Comparison of ENCODE assay signal across 30 cellular contexts in the genomic region with DNA sequence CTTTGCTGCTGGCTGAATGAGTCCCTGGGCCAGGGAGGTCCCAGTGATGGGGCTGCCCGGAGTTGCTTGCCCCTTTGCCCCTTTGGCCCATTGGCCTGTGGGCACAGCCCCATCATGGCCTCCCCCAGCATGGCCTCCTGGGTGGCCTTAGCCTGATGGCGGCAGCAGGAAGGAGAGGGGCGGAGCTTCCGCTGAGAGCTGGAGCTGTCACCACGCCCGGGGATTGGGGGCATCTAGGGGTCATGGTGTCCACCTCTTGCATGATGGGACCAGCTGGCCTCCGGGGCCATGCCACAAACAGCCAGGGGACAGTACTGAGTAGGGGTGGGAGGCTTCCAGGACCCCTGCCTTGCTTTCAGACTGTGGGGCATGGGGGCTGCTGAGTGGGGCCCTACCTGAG. TPM values are rescaled to one million over a fixed set of nuclear protein-coding genes. Genes with fewer than 3 reads are reported as not detected.
DNase-seq lines count a peak whose midpoint lies in the region; ATAC-seq, FAIRE-seq and TF ChIP-seq lines count a peak whose summit lies in the region.
"Had no signal": no experiment of that assay in that cellular context is flagged by ENCODE, and none has a peak within 500 bp of the region (broad histone marks: within the 10 kb centered on the region; RNA-seq: fewer than 3 reads in every experiment).

No MANE protein-coding gene starts in this region.

- in situ Hi-C loops in K562 (cut with MboI): no loop called here

- H3K4me1 Mint-ChIP-seq in progenitor cell of endocrine pancreas (ENCODE audit: low read depth): peaks cover 2% of the 10 kb centered on the region
- H3K4me1 Mint-ChIP-seq: GM23338 had no signal

- TF ChIP-seq EP300 in K562 (IDR thresholded peaks at IDR 0.05; ENCODE audit: low read length): no peak

- H3K27me3 Mint-ChIP-seq in progenitor cell of endocrine pancreas: peaks cover 3% of the 10 kb centered on the region
- H3K27me3 Mint-ChIP-seq: CD4-positive, alpha-beta memory T cell had no signal

- no peaks in the 10 kb centered on the region for H3K9me3 ChIP-seq in BLaER1
- H3K9me3 ChIP-seq in HCT116 (ENCODE audit: control insufficient read depth in 1 of 2, insufficient read depth in 1 of 2, low read depth in 1 of 2, low read length in 2 of 2): no peaks in the 10 kb centered on the region
- H3K9me3 ChIP-seq in K562 (replicated peaks; ENCODE audit: control insufficient read depth, insufficient read depth, low read depth, low read length): no peaks in the 10 kb centered on the region; the same call in 1 of the 2 replicates
- no peaks in the 10 kb centered on the region for H3K9me3 ChIP-seq in psoas muscle

- FAIRE-seq in K562 (lab: Jason Lieb, UNC): no peak
- FAIRE-seq: A204.1, GM12878, HepG2 had no signal

- H4K20me1 ChIP-seq in BLaER1: peaks cover 37% of the 10 kb centered on the region
- no peaks in the 10 kb centered on the region for H4K20me1 ChIP-seq in HCT116 (ENCODE audit: insufficient read depth)
- 0 out of 2 replicates have a peak, but pooled peaks cover 5% of the 10 kb centered on the region for H4K20me1 ChIP-seq in K562 (replicated peaks; ENCODE audit: control insufficient read depth, insufficient read depth, low read length)

- POLR2A ChIA-PET in HCT116 (lab: Charles Lee): no interaction called here
- POLR2A ChIA-PET in K562 (lab: Yijun Ruan, JAX): interaction anchor here (0.7 to 1.6 kb wide), 2 partner anchors 16 to 309 kb away, joined by 3 to 4 read pairs; no protein-coding TSS in a partner anchor

- H3K27ac ChIP-seq in BLaER1: no peak overlapping the region
- peak overlapping the region; percentile 18; the same call in 1 of the 2 replicates for H3K27ac ChIP-seq in HCT116 (ENCODE audit: low read depth, low read length)
- H3K27ac ChIP-seq in K562 (ENCODE audit: extremely low read depth, low read depth, low read length): no peak overlapping the region
- peak overlapping the region; percentile 41 for H3K27ac ChIP-seq in psoas muscle

- no peak overlapping the region for H3K27ac Mint-ChIP-seq in progenitor cell of endocrine pancreas
- H3K27ac Mint-ChIP-seq: CD4-positive, alpha-beta memory T cell; GM23338 had no signal

- H3K9ac ChIP-seq in BLaER1 (no peak overlapping the region), HCT116 (ENCODE audit: low read length) (no peak overlapping the region), K562 (ENCODE audit: insufficient read depth in 1 of 2, low read depth in 2 of 2, low read length in 2 of 2) (0 out of 4 replicates have a peak overlapping the region, but pooled peaks of 1 of the 2 experiments have one; percentile 15)

- no peak overlapping the region for H2AFZ ChIP-seq in HCT116 (ENCODE audit: low read depth, low read length, poor library complexity, severe bottlenecking)
- H2AFZ ChIP-seq in K562 (ENCODE audit: low read depth, low read length): peak overlapping the region; percentile 59
- H2AFZ ChIP-seq: GM23338 had no signal

- TF ChIP-seq POLR2A in HCT116 (IDR thresholded peaks at IDR 0.05; ENCODE audit: borderline replicate concordance, extremely low read depth, insufficient read depth, insufficient read length) (no peak), K562 (conservative IDR thresholded peaks at IDR 0.05) (no peak)

- ATAC-seq in HCT116 (peak; percentile 48), K562 (peak; percentile 64), psoas muscle (no peak)
- ATAC-seq: GM23338, PC-3 had no signal

- H3K4me3 ChIP-seq in BLaER1: no peak overlapping the region
- no peak overlapping the region for H3K4me3 ChIP-seq in HCT116 (replicated peaks in 1 of 2; ENCODE audit: low read depth in 1 of 2, low read length in 2 of 2)
- no peak overlapping the region for H3K4me3 ChIP-seq in K562
- H3K4me3 ChIP-seq in psoas muscle: no peak overlapping the region
- H3K4me3 ChIP-seq: GM12878, GM23338 had no signal

- H3K36me3 ChIP-seq in BLaER1 (no peaks in the 10 kb centered on the region), HCT116 (ENCODE audit: control insufficient read depth in 1 of 2, insufficient read depth in 2 of 2, low read length in 2 of 2) (no peaks in the 10 kb centered on the region), K562 (ENCODE audit: control insufficient read depth, insufficient read depth, low read length) (no peaks in the 10 kb centered on the region), psoas muscle (ENCODE audit: insufficient read depth in 1 of 2, low read depth in 1 of 2) (no peaks in the 10 kb centered on the region)

- no peak for TF ChIP-seq RAD21 in HCT116 (IDR thresholded peaks at IDR 0.05; ENCODE audit: low read depth)
- TF ChIP-seq RAD21 in K562 (CRISPR knock-in tag; conservative IDR thresholded peaks at IDR 0.05 in 1 of 2, IDR thresholded peaks at IDR 0.05 in 1 of 2): no peak

- no peaks in the 10 kb centered on the region for H3K9me2 ChIP-seq in HCT116 (ENCODE audit: insufficient read depth)

- H3K4me1 ChIP-seq in BLaER1: peaks cover 69% of the 10 kb centered on the region
- H3K4me1 ChIP-seq in HCT116 (ENCODE audit: control insufficient read depth in 1 of 2, insufficient read depth in 2 of 2, low read length in 2 of 2): peaks cover 0 to 13% of the 10 kb centered on the region in 2 experiments; a peak in 2 of 4 replicates
- peaks cover 7 to 63% of the 10 kb centered on the region in 2 experiments; a peak in 4 of 5 replicates for H3K4me1 ChIP-seq in K562 (replicated peaks in 1 of 2; ENCODE audit: control insufficient read depth in 2 of 2, insufficient read depth in 2 of 2, low read length in 2 of 2)
- H3K4me1 ChIP-seq in psoas muscle: peaks cover 21% of the 10 kb centered on the region

- RAD21 ChIA-PET in HCT116 (lab: Charles Lee; ENCODE audit: low non-redundant PET in 1 of 2, low total read pairs in 2 of 2, uncharacterized antibody in 2 of 2, unreplicated experiment in 2 of 2): no interaction called here

- CTCF ChIA-PET in HCT116 (lab: Charles Lee): no interaction called here
- CTCF ChIA-PET in K562 (lab: Yijun Ruan, JAX; ENCODE audit: low intra/inter-chr PET ratio): no interaction called here

- WGBS in K562 (ENCODE audit: insufficient coverage, low coverage, missing lambda C conversion rate): 27% methylated on average over 6 of the region's 7 CpGs
- 47 to 69% (median 63%) methylated on average over 7 of the region's 7 CpGs for WGBS in psoas muscle, 3 donors

- peak overlapping the region; percentile 13; the same call in 1 of the 2 replicates for H3K4me2 ChIP-seq in BLaER1
- no peak overlapping the region for H3K4me2 ChIP-seq in HCT116 (ENCODE audit: low read length)
- H3K4me2 ChIP-seq in K562 (ENCODE audit: insufficient read depth, low read length): no peak overlapping the region
- H3K4me2 ChIP-seq: GM23338 had no signal

- H3K9me1 ChIP-seq in K562 (ENCODE audit: control insufficient read depth, insufficient read depth, low read length): no peaks in the 10 kb centered on the region

- peaks cover 46% of the 10 kb centered on the region for H3K27me3 ChIP-seq in BLaER1
- H3K27me3 ChIP-seq in HCT116 (ENCODE audit: insufficient read depth, low read length): no peaks in the 10 kb centered on the region
- H3K27me3 ChIP-seq in K562 (ENCODE audit: control insufficient read depth in 2 of 2, insufficient read depth in 2 of 2, low read length in 2 of 2): peaks cover 0 to 5% of the 10 kb centered on the region in 2 experiments; a peak in 1 of 5 replicates
- H3K27me3 ChIP-seq in psoas muscle (ENCODE audit: insufficient read depth in 3 of 3, low read length in 2 of 3): no peaks in the 10 kb centered on the region

- H3K4me3 Mint-ChIP-seq in progenitor cell of endocrine pancreas (ENCODE audit: low read depth): no peak overlapping the region
- H3K4me3 Mint-ChIP-seq: CD4-positive, alpha-beta memory T cell; GM23338 had no signal

- TF ChIP-seq CTCF in HCT116 (IDR thresholded peaks at IDR 0.05 in 2 of 3, conservative IDR thresholded peaks at IDR 0.05 in 1 of 3; ENCODE audit: borderline replicate concordance in 1 of 3, insufficient read depth in 1 of 3, low read depth in 2 of 3, low read length in 2 of 3) (no peak), K562 (IDR thresholded peaks at IDR 0.05 in 2 of 3, conservative IDR thresholded peaks at IDR 0.05 in 1 of 3; ENCODE audit: insufficient read depth in 2 of 3, low read depth in 1 of 3, low read length in 3 of 3) (no peak), psoas muscle (IDR thresholded peaks at IDR 0.05) (no peak), progenitor cell of endocrine pancreas (IDR thresholded peaks at IDR 0.05; ENCODE audit: unreplicated experiment) (no peak)

- DNase-seq in HCT116 (ENCODE audit: low read depth, low spot score) (no peak), K562 (ENCODE audit: extremely low read depth in 1 of 4, low spot score in 3 of 4) (peak in 3 of 4 experiments; percentile 57 to 72 (median 68)), psoas muscle (no peak), MV-4-11 (lab: John Stamatoyannopoulos, UW) (no peak), progenitor cell of endocrine pancreas (ENCODE audit: low spot score, unreplicated experiment) (no peak), NOMO-1 treated with DMSO at 0.1 percent for 48 hours (lab: John Stamatoyannopoulos, UW; ENCODE audit: unreplicated experiment) (no peak)
- DNase-seq: C1 segment of cervical spinal cord; CD4-positive, alpha-beta memory T cell; COR-L47; EL; GDM1; HCEC 1CT; Kasumi-1; NCI-H1105; NCI-H1436 treated with DMSO at 0.1 percent for 48 hours; NCI-H187 treated with DMSO at 0.1 percent for 48 hours; NCI-H446; NCI-H524 treated with DMSO at 0.1 percent for 48 hours; NCI-H774; PC-3; Right ventricle myocardium superior had no signal

- no TSS peak for BruUV-seq in HCT116 (replicated peaks; lab: Mats Ljungman, UMichigan)
- BruUV-seq in K562 (replicated peaks; lab: Mats Ljungman, UMichigan): no TSS peak

- intact Hi-C loops in HCT116 (cut with micrococcal nuclease): no loop called here
- intact Hi-C loops in K562 (cut with micrococcal nuclease): no loop called here
- intact Hi-C loops in psoas muscle (cut with DNase I): no loop called here

- no peaks in the 10 kb centered on the region for H3K36me3 Mint-ChIP-seq in progenitor cell of endocrine pancreas (ENCODE audit: insufficient read depth)
- H3K36me3 Mint-ChIP-seq: CD4-positive, alpha-beta memory T cell had no signal

- H3K79me2 ChIP-seq in HCT116 (ENCODE audit: insufficient read depth, low read length): no peaks in the 10 kb centered on the region
- H3K79me2 ChIP-seq in K562 (ENCODE audit: control insufficient read depth, insufficient read depth, low read length): no peaks in the 10 kb centered on the region

- H3K9me3 Mint-ChIP-seq in progenitor cell of endocrine pancreas (ENCODE audit: low read depth): no peaks in the 10 kb centered on the region
- H3K9me3 Mint-ChIP-seq: GM23338 had no signal

RNA-seq across cellular contexts. Expression of a gene that starts 31.5 kb away (rescaled TPM):
- not detected for total RNA-seq in HCT116 (2021; ENCODE audit: unreplicated experiment)
- not detected in 2 replicates for polyA plus RNA-seq in HCT116 (2012)
- total RNA-seq in K562 (2011; cell fraction: chromatin; rRNA removed; ENCODE audit: low replicate concordance): 0.40 and 1.3 TPM in 2 replicates
- total RNA-seq in K562 (2011; cell fraction: nucleolus; rRNA removed): 0.66 and 0.67 TPM in 2 replicates
- 0.29 and 0.46 TPM in 2 replicates for total RNA-seq in K562 (2011; cell fraction: nucleoplasm; rRNA removed)
- total RNA-seq in K562 (2014; rRNA removed): 0.18 and 0.45 TPM in 2 replicates
- 0.06 TPM in 1 of 2 replicates, not detected in the other for total RNA-seq in K562 (2014; rRNA removed; fragmentation: Illumina TruSeq; extraction: Trizol)
- total RNA-seq in K562 (2015; rRNA removed; fragmentation: Illumina TruSeq; extraction: Trizol): 0.08 and 0.22 TPM in 2 replicates
- 0.49 TPM in 2 replicates for total RNA-seq in K562 (2021)
- polyA plus RNA-seq in K562 (2011; rRNA removed): 0.57 and 0.68 TPM in 2 replicates
- polyA plus RNA-seq in K562 (2011; cell fraction: cytosol; rRNA removed): 0.68 and 2.4 TPM in 2 replicates
- polyA plus RNA-seq in K562 (2011; cell fraction: nucleus; rRNA removed): 1.4 and 2.7 TPM in 2 replicates
- polyA plus RNA-seq in K562 (2012): 0.43 and 0.44 TPM in 2 replicates
- 0.09 and 0.11 TPM in 2 replicates for polyA plus RNA-seq in K562 (2014; fragmentation: Illumina TruSeq; extraction: Trizol)
- polyA plus RNA-seq in K562 (2014; fragmentation: Nextera tagmentation; extraction: Ambion mirVana): not detected
- 0.16 and 0.34 TPM in 2 replicates for polyA plus RNA-seq in K562 (2014; rRNA removed)
- polyA minus RNA-seq in K562 (2011; rRNA and poly(A)+ RNA removed): 0.12 and 0.39 TPM in 2 replicates
- polyA minus RNA-seq in K562 (2011; cell fraction: cytosol; rRNA and poly(A)+ RNA removed): 0.86 and 1.5 TPM in 2 replicates
- 0.67 TPM in 2 replicates for polyA minus RNA-seq in K562 (2011; cell fraction: nucleus; rRNA and poly(A)+ RNA removed)
- under 1 TPM in 2 of 4 donors, not detected in 2; 0.13 to 0.14 TPM for total RNA-seq in psoas muscle
- polyA plus RNA-seq in psoas muscle: under 1 TPM in 2 of 3 donors, not detected in 1; 0.01 to 0.03 TPM
- total RNA-seq in progenitor cell of endocrine pancreas: 3.8 and 4.8 TPM in 2 replicates
- total RNA-seq: CD4-positive, alpha-beta memory T cell; GM12878; HT1080; M059J; RPMI7951 had no signal
- polyA plus RNA-seq: AG04450; CD4-positive, alpha-beta memory T cell; GM12878 had no signal

Comparison
In these comparisons a context has a peak if more than half of its experiments do, and no peak if none do; other contexts are left out.
1. H3K27ac ChIP-seq: peak in HCT116 (single experiment) and psoas muscle (single experiment); none in BLaER1 (single experiment) and K562 (single experiment).
2. ATAC-seq: peak in HCT116 (single experiment) and K562 (single experiment); none in psoas muscle (0 of 4).
3. DNase-seq: peak in K562 (3 of 4); none in HCT116 (single experiment), psoas muscle (0 of 2), MV-4-11 (single experiment), progenitor cell of endocrine pancreas (single experiment) and NOMO-1 treated with DMSO at 0.1 percent for 48 hours (single experiment).